ENCODE assay signal across 1 cellular context in the genomic region with DNA sequence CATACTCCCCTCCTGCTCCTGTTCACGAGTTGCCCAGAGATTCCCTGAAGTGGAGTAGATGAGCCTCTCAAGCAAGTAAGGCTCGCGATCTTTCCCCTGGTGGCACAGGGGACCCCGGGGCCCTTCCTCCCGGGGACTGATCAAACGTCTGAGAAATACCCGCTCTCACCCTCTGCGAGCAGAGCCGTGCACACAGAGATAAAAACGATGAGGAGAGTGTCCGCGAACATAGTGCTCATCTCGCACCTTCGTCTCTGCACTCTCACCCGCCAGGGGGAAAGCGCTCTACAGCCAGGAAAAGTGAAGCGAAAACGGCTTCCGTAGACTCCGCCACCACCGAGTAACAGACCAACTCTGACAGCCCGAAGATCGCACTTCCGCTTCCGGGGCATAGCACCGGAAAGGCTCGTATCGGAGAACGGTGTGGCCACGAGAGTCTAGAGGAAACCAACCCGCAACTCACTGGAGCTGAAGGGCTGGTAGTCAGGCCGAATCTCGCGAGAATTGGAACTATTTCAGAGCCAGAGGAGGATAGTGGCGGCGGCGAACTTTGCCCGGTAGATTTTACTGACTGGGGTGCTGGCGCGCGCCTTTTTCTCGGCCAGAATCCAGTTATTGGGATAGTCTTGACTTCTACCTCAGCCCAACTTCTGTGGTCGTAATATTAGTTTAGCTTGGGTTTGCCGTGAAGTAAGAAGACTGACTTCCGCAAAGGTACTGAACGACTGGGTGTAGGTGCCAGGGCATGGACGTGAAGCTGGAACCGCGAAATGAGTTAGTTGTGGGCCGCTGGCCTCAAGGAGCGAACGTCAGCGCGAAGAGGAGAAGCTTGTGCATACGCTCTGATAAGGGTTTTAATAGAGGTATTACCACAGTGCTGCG.
TF ChIP-seq lines count a peak whose summit lies in the region.

A gene with protein sequence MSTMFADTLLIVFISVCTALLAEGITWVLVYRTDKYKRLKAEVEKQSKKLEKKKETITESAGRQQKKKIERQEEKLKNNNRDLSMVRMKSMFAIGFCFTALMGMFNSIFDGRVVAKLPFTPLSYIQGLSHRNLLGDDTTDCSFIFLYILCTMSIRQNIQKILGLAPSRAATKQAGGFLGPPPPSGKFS (minus strand): TSS at position 356 of the 882 bp plus-strand sequence. CDS start 117 bp downstream, at position 239.

TF ChIP-seq in WTC11, 78 proteins besides CTCF, POLR2A, EP300 and RAD21 (continued from another document and continues in another):
- TF ChIP-seq AFF4 (CRISPR knock-in tag; IDR thresholded peaks at IDR 0.05; ENCODE audit: borderline replicate concordance): no peak
- TF ChIP-seq ZBTB43 (CRISPR knock-in tag; IDR thresholded peaks at IDR 0.05): no peak
- TF ChIP-seq ZNF219 (CRISPR knock-in tag; IDR thresholded peaks at IDR 0.05; ENCODE audit: borderline replicate concordance): no peak
- TF ChIP-seq ATF3 (CRISPR knock-in tag; conservative IDR thresholded peaks at IDR 0.05): no peak
- TF ChIP-seq TEAD1 (CRISPR knock-in tag; IDR thresholded peaks at IDR 0.05): peak; percentile 54; the same call in 1 of the 2 replicates
- no peak for TF ChIP-seq RORB (CRISPR knock-in tag; IDR thresholded peaks at IDR 0.05)
- TF ChIP-seq, protein P1, sequence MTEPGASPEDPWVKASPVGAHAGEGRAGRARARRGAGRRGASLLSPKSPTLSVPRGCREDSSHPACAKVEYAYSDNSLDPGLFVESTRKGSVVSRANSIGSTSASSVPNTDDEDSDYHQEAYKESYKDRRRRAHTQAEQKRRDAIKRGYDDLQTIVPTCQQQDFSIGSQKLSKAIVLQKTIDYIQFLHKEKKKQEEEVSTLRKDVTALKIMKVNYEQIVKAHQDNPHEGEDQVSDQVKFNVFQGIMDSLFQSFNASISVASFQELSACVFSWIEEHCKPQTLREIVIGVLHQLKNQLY (CRISPR knock-in tag; IDR thresholded peaks at IDR 0.05): no peak
- TF ChIP-seq GABPB1 (CRISPR knock-in tag; IDR thresholded peaks at IDR 0.05): peak; percentile 91
- no peak for TF ChIP-seq ZNF232 (CRISPR knock-in tag; IDR thresholded peaks at IDR 0.05)
- TF ChIP-seq, protein P2, sequence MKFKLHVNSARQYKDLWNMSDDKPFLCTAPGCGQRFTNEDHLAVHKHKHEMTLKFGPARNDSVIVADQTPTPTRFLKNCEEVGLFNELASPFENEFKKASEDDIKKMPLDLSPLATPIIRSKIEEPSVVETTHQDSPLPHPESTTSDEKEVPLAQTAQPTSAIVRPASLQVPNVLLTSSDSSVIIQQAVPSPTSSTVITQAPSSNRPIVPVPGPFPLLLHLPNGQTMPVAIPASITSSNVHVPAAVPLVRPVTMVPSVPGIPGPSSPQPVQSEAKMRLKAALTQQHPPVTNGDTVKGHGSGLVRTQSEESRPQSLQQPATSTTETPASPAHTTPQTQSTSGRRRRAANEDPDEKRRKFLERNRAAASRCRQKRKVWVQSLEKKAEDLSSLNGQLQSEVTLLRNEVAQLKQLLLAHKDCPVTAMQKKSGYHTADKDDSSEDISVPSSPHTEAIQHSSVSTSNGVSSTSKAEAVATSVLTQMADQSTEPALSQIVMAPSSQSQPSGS (CRISPR knock-in tag; IDR thresholded peaks at IDR 0.05; ENCODE audit: borderline replicate concordance, low read depth): no peak
- no peak for TF ChIP-seq NFATC4 (CRISPR knock-in tag; IDR thresholded peaks at IDR 0.05)
- no peak for TF ChIP-seq IRF1 (CRISPR knock-in tag; IDR thresholded peaks at IDR 0.05)
- no peak for TF ChIP-seq JAZF1 (CRISPR knock-in tag; IDR thresholded peaks at IDR 0.05)
- TF ChIP-seq, protein P3, sequence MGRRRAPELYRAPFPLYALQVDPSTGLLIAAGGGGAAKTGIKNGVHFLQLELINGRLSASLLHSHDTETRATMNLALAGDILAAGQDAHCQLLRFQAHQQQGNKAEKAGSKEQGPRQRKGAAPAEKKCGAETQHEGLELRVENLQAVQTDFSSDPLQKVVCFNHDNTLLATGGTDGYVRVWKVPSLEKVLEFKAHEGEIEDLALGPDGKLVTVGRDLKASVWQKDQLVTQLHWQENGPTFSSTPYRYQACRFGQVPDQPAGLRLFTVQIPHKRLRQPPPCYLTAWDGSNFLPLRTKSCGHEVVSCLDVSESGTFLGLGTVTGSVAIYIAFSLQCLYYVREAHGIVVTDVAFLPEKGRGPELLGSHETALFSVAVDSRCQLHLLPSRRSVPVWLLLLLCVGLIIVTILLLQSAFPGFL (CRISPR knock-in tag; IDR thresholded peaks at IDR 0.05; ENCODE audit: borderline replicate concordance): no peak
- TF ChIP-seq ELF4 (CRISPR knock-in tag; IDR thresholded peaks at IDR 0.05; ENCODE audit: low read depth): no peak
- TF ChIP-seq ZNF423 (CRISPR knock-in tag; IDR thresholded peaks at IDR 0.05): no peak
- TF ChIP-seq, protein P4, sequence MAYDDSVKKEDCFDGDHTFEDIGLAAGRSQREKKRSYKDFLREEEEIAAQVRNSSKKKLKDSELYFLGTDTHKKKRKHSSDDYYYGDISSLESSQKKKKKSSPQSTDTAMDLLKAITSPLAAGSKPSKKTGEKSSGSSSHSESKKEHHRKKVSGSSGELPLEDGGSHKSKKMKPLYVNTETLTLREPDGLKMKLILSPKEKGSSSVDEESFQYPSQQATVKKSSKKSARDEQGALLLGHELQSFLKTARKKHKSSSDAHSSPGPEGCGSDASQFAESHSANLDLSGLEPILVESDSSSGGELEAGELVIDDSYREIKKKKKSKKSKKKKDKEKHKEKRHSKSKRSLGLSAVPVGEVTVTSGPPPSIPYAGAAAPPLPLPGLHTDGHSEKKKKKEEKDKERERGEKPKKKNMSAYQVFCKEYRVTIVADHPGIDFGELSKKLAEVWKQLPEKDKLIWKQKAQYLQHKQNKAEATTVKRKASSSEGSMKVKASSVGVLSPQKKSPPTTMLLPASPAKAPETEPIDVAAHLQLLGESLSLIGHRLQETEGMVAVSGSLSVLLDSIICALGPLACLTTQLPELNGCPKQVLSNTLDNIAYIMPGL (CRISPR knock-in tag; IDR thresholded peaks at IDR 0.05): no peak
- TF ChIP-seq USF2 (CRISPR knock-in tag; IDR thresholded peaks at IDR 0.05): no peak
- TF ChIP-seq CDX4 (CRISPR knock-in tag; IDR thresholded peaks at IDR 0.05; ENCODE audit: borderline replicate concordance): no peak
- no peak for TF ChIP-seq SOX15 (CRISPR knock-in tag; IDR thresholded peaks at IDR 0.05)
- TF ChIP-seq ZNF396 (CRISPR knock-in tag; IDR thresholded peaks at IDR 0.05; ENCODE audit: borderline replicate concordance): no peak
- TF ChIP-seq ZNF671 (CRISPR knock-in tag; IDR thresholded peaks at IDR 0.05): no peak
- TF ChIP-seq MXD4 (CRISPR knock-in tag; IDR thresholded peaks at IDR 0.05; ENCODE audit: borderline replicate concordance): no peak
- TF ChIP-seq PRRX2 (CRISPR knock-in tag; IDR thresholded peaks at IDR 0.05): no peak
- TF ChIP-seq ETV6 (CRISPR knock-in tag; IDR thresholded peaks at IDR 0.05): peak; percentile 69; the same call in 1 of the 2 replicates
- TF ChIP-seq ERG (CRISPR knock-in tag; IDR thresholded peaks at IDR 0.05): no peak
- no peak for TF ChIP-seq ATF1 (CRISPR knock-in tag; IDR thresholded peaks at IDR 0.05)
- TF ChIP-seq ZNF317 (CRISPR knock-in tag; IDR thresholded peaks at IDR 0.05; ENCODE audit: borderline replicate concordance, low read depth): no peak
- TF ChIP-seq NR2C2 (CRISPR knock-in tag; IDR thresholded peaks at IDR 0.05): peak; percentile 96
- TF ChIP-seq SP1 (CRISPR knock-in tag; conservative IDR thresholded peaks at IDR 0.05): peak; percentile 74
- TF ChIP-seq NR1H2 (CRISPR knock-in tag; IDR thresholded peaks at IDR 0.05): no peak
- no peak for TF ChIP-seq CREB1 (CRISPR knock-in tag; IDR thresholded peaks at IDR 0.05)
- no peak for TF ChIP-seq ZNF263 (CRISPR knock-in tag; IDR thresholded peaks at IDR 0.05; ENCODE audit: low read depth)
- TF ChIP-seq GTF2I (CRISPR knock-in tag; conservative IDR thresholded peaks at IDR 0.05): no peak
- no peak for TF ChIP-seq E2F5 (CRISPR knock-in tag; IDR thresholded peaks at IDR 0.05)
- TF ChIP-seq, protein P5, sequence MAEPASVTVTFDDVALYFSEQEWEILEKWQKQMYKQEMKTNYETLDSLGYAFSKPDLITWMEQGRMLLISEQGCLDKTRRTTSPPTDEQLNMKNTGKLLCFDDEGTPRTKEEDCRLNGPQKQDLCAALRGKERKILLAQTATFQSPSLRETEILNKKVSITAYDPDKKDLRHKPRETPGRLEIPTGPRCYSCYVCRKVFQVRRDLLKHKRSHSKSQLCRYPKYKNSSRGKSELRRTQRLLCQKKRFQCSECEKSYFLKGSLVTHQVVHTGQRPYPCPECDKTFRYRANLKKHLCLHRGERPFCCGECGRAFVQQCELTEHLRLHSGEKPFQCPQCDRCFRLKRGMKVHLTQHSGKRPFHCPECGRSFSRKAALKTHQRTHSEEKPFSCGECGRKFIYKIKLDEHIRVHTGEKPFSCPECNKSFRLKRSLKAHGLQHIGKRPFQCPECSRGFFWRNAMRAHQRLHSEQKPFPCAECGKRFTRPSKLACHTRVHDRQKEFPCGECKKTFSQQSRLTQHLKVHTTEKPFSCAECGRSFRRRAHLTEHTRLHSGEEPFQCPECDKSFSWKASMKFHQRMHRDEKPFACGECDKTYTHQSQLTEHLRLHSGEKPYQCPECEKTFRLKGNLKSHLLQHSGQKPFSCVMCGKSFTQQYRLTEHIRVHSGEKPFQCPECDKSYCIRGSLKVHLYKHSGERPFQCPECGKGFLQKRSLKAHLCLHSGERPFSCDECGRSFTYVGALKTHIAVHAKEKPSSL (CRISPR knock-in tag; conservative IDR thresholded peaks at IDR 0.05): no peak
- TF ChIP-seq ZNF121 (CRISPR knock-in tag; IDR thresholded peaks at IDR 0.05): no peak
- TF ChIP-seq SMAD3 (CRISPR knock-in tag; IDR thresholded peaks at IDR 0.05; ENCODE audit: borderline replicate concordance): no peak
